Comparison of ENCODE assay signal across 22 cellular contexts in genomic region chr17:72693956-72694355, GRCh38.
DNase-seq lines count a peak whose midpoint lies in the region; ATAC-seq, FAIRE-seq and TF ChIP-seq lines count a peak whose summit lies in the region.
"Had no signal": no experiment of that assay in that cellular context is flagged by ENCODE, and none has a peak within 500 bp of the region (broad histone marks: within the 10 kb centered on the region; RNA-seq: fewer than 3 reads in every experiment).

No MANE protein-coding gene starts in this region.

- 0 out of 2 replicates have a peak overlapping the region, but pooled peaks have one; percentile 45 for H4K8ac ChIP-seq in H1 (ENCODE audit: extremely low read depth, insufficient read depth, low read length)
- no peak overlapping the region for H4K8ac ChIP-seq in neuronal stem cell (ENCODE audit: low read depth, low read length)

- FAIRE-seq in HepG2 (lab: Jason Lieb, UNC): no peak
- FAIRE-seq in H1 (lab: Jason Lieb, UNC): no peak
- FAIRE-seq: A549, D721Med, G401.6, GM12891, GM19239 had no signal

- no peak for TF ChIP-seq CTCF in HepG2 (CRISPR knock-in tag; IDR thresholded peaks at IDR 0.05)
- TF ChIP-seq CTCF in right lobe of liver (IDR thresholded peaks at IDR 0.05): no peak
- no peak for TF ChIP-seq CTCF in H1 (IDR thresholded peaks at IDR 0.05; ENCODE audit: control extremely low read depth in 1 of 3, insufficient read depth in 1 of 3, low read depth in 1 of 3, low read length in 3 of 3)
- no peak for TF ChIP-seq CTCF in stomach (IDR thresholded peaks at IDR 0.05)

- H3K9me3 ChIP-seq in HepG2 (ENCODE audit: low read length) (no peaks in the 10 kb centered on the region), right lobe of liver (no peaks in the 10 kb centered on the region), H1 (ENCODE audit: insufficient read depth in 2 of 2, low read depth in 1 of 2, low read length in 1 of 2) (no peaks in the 10 kb centered on the region), neuronal stem cell (replicated peaks in 1 of 2; ENCODE audit: control insufficient read depth in 2 of 2, insufficient read depth in 1 of 2, low read depth in 1 of 2, low read length in 2 of 2) (peaks cover 0 to 2% of the 10 kb centered on the region in 2 donors), stomach (no peaks in the 10 kb centered on the region)
- H3K9me3 ChIP-seq: A549, Caco-2 had no signal

- H3K36me3 ChIP-seq in HepG2 (replicated peaks in 1 of 2; ENCODE audit: control insufficient read depth in 1 of 2, insufficient read depth in 2 of 2, low read length in 2 of 2) (no peaks in the 10 kb centered on the region; a peak in 1 of 5 replicates), right lobe of liver (no peaks in the 10 kb centered on the region), H1 (ENCODE audit: control insufficient read depth in 2 of 4, insufficient read depth in 4 of 4, low read length in 3 of 4) (no peaks in the 10 kb centered on the region; a peak in 1 of 8 replicates), neuronal stem cell (replicated peaks in 1 of 2; ENCODE audit: control insufficient read depth in 2 of 2, insufficient read depth in 2 of 2, low read length in 2 of 2) (no peaks in the 10 kb centered on the region), stomach (peaks cover 0 to 14% (median 3%) of the 10 kb centered on the region in 4 donors)

- H3K4me1 ChIP-seq in HepG2 (ENCODE audit: insufficient read depth, low read length): peaks cover 29% of the 10 kb centered on the region
- no peaks in the 10 kb centered on the region for H3K4me1 ChIP-seq in right lobe of liver
- H3K4me1 ChIP-seq in H1 (replicated peaks in 1 of 4; ENCODE audit: control insufficient read depth in 3 of 4, insufficient read depth in 4 of 4, low read length in 3 of 4): no peaks in the 10 kb centered on the region
- H3K4me1 ChIP-seq in neuronal stem cell (ENCODE audit: control insufficient read depth in 2 of 2, insufficient read depth in 1 of 2, low read depth in 1 of 2, low read length in 2 of 2): peaks cover 0 to 3% of the 10 kb centered on the region in 2 donors
- no peaks in the 10 kb centered on the region for H3K4me1 ChIP-seq in stomach
- H3K4me1 ChIP-seq: Caco-2 had no signal

- POLR2A ChIA-PET in HepG2 (lab: Yijun Ruan, JAX): interaction anchor here (1.2 to 1.5 kb wide), 2 partner anchors 10 to 22 kb away, joined by 4 read pairs; no protein-coding TSS in a partner anchor
- POLR2A ChIA-PET in H1 (lab: Charles Lee; ENCODE audit: partially characterized antibody): no interaction called here

- no peaks in the 10 kb centered on the region for H3K27me3 ChIP-seq in HepG2 (ENCODE audit: control insufficient read depth in 1 of 2, insufficient read depth in 2 of 2, low read length in 2 of 2)
- no peaks in the 10 kb centered on the region for H3K27me3 ChIP-seq in right lobe of liver
- H3K27me3 ChIP-seq in H1 (replicated peaks in 1 of 4; ENCODE audit: control insufficient read depth in 3 of 4, extremely low read depth in 1 of 4, insufficient read depth in 3 of 4, low read length in 3 of 4): no peaks in the 10 kb centered on the region
- no peaks in the 10 kb centered on the region for H3K27me3 ChIP-seq in neuronal stem cell (ENCODE audit: control insufficient read depth in 3 of 3, insufficient read depth in 3 of 3, low read depth in 1 of 3, low read length in 3 of 3)
- H3K27me3 ChIP-seq in stomach: no peaks in the 10 kb centered on the region
- H3K27me3 ChIP-seq: BLaER1 treated with 17β-estradiol and CSF1 and Interleukin-3, amounts not matched to agents 10 nM and 100 nM had no signal

- H4K20me1 ChIP-seq in HepG2 (ENCODE audit: insufficient read depth, low read length) (no peaks in the 10 kb centered on the region), H1 (replicated peaks in 1 of 2; ENCODE audit: control insufficient read depth in 1 of 2, insufficient read depth in 2 of 2, low read length in 2 of 2) (no peaks in the 10 kb centered on the region)
- H4K20me1 ChIP-seq: BLaER1 treated with 17β-estradiol and CSF1 and Interleukin-3, amounts not matched to agents 10 nM and 100 nM had no signal

- H2AK5ac ChIP-seq in H1 (ENCODE audit: low read depth, low read length) (no peak overlapping the region), neuronal stem cell (ENCODE audit: low read depth, low read length) (peak overlapping the region; percentile 65)

- TF ChIP-seq EP300 in HepG2 (IDR thresholded peaks at IDR 0.05; ENCODE audit: low read depth in 2 of 2, low read length in 2 of 2): no peak
- no peak for TF ChIP-seq EP300 in HepG2 (CRISPR knock-in tag; IDR thresholded peaks at IDR 0.05; ENCODE audit: borderline replicate concordance)
- TF ChIP-seq EP300 in H1 (IDR thresholded peaks at IDR 0.05; ENCODE audit: borderline replicate concordance in 1 of 2, low read depth in 2 of 2, low read length in 2 of 2): no peak
- no peak for TF ChIP-seq EP300 in stomach (IDR thresholded peaks at IDR 0.05)

- CTCF ChIA-PET in HepG2 (lab: Yijun Ruan, JAX; ENCODE audit: low intra/inter-chr PET ratio, low total read pairs) (no interaction called here), H1 (lab: Charles Lee; ENCODE audit: partially characterized antibody) (interaction anchor here (0.7 to 1.7 kb wide), 5 partner anchors 25 to 137 kb away, joined by 3 to 5 read pairs (median 3); no protein-coding TSS in a partner anchor)

- H4K5ac ChIP-seq in H1 (ENCODE audit: insufficient read length, low read depth, low read length): no peak overlapping the region

- TF ChIP-seq POLR2A in HepG2 (IDR thresholded peaks at IDR 0.05; ENCODE audit: insufficient read depth in 1 of 2, low read depth in 2 of 2, low read length in 2 of 2): no peak
- no peak for TF ChIP-seq POLR2A in right lobe of liver (IDR thresholded peaks at IDR 0.05)
- TF ChIP-seq POLR2A in H1 (IDR thresholded peaks at IDR 0.05; ENCODE audit: control extremely low read depth in 1 of 2, low read depth in 2 of 2, low read length in 2 of 2): no peak
- no peak for TF ChIP-seq POLR2A in stomach (IDR thresholded peaks at IDR 0.05)

- TF ChIP-seq RAD21 in HepG2 (CRISPR knock-in tag; IDR thresholded peaks at IDR 0.05) (no peak), H1 (IDR thresholded peaks at IDR 0.05 in 1 of 2, conservative IDR thresholded peaks at IDR 0.05 in 1 of 2; ENCODE audit: low read depth in 2 of 2, low read length in 2 of 2) (no peak)

- intact Hi-C loops in HepG2 (cut with micrococcal nuclease; ENCODE audit: unreplicated experiment): no loop called here
- intact Hi-C loops in right lobe of liver (cut with DNase I): no loop called here
- intact Hi-C loops in stomach (cut with DNase I; ENCODE audit: low total_unique reads): no loop called here

- H3K4ac ChIP-seq in H1 (replicated peaks; ENCODE audit: insufficient read length, low read depth, low read length) (no peak overlapping the region), neuronal stem cell (ENCODE audit: low read length) (no peak overlapping the region)

- H3K79me2 ChIP-seq in HepG2 (ENCODE audit: insufficient read depth, low read length) (no peaks in the 10 kb centered on the region), H1 (ENCODE audit: control insufficient read depth in 1 of 2, insufficient read depth in 2 of 2, low read length in 2 of 2) (no peaks in the 10 kb centered on the region)

- H2AFZ ChIP-seq in HepG2 (ENCODE audit: low read length): no peak overlapping the region
- H2AFZ ChIP-seq in H1 (ENCODE audit: low read length): no peak overlapping the region
- no peak overlapping the region for H2AFZ ChIP-seq in neuronal stem cell (ENCODE audit: low read length)

- WGBS in HepG2 (ENCODE audit: low lambda C conversion rate): 83% methylated on average over 3 of the region's 4 CpGs
- 43% methylated on average over 1 of the region's 4 CpGs for WGBS in right lobe of liver (ENCODE audit: insufficient coverage, low coverage, low lambda C conversion rate, missing lambda C conversion rate)
- WGBS in H1 (ENCODE audit: extremely low coverage in 1 of 2, insufficient coverage in 1 of 2, insufficient read length in 1 of 2, insufficient replicate concordance in 2 of 2, low coverage in 1 of 2, low lambda C conversion rate in 2 of 2, missing lambda C conversion rate in 1 of 2), 2 experiments: 88% methylated on average over 4 of the region's 4 CpGs; no CpG with 5 or more reads in 1 of the 2 experiments
- no CpG with 5 or more reads among the region's 4 CpGs for WGBS in neuronal stem cell (ENCODE audit: extremely low coverage in 2 of 2, insufficient read length in 2 of 2, insufficient replicate concordance in 1 of 2), 2 donors
- WGBS in stomach, 5 donors: 90 to 95% (median 93%) methylated on average over 3 to 4 of the region's 4 CpGs

- no peak for DNase-seq in HepG2 (ENCODE audit: low spot score)
- no peak for DNase-seq in right lobe of liver
- no peak for DNase-seq in H1 (ENCODE audit: low read depth in 1 of 2, low spot score in 2 of 2)
- no peak for DNase-seq in neuronal stem cell (ENCODE audit: low spot score)
- DNase-seq in stomach: no peak
- no peak for DNase-seq in NCI-H1105 (lab: John Stamatoyannopoulos, UW)
- DNase-seq in stimulated activated CD4-positive, alpha-beta T cell treated with anti-CD3 and anti-CD28 coated beads, Interleukin-1b, Interleukin-23, amount 100 ng/mL, for 48 hours: no peak
- DNase-seq: AML-193; Caco-2; Calu3; CD4-positive, alpha-beta T cell; CD8-positive, alpha-beta T cell; DMS79 treated with DMSO at 0.1 percent for 48 hours; GF-D8 had no signal

- H3K4me3 ChIP-seq in HepG2 (replicated peaks in 1 of 3; ENCODE audit: insufficient read depth in 1 of 3, low read depth in 2 of 3, low read length in 3 of 3) (no peak overlapping the region), right lobe of liver (no peak overlapping the region), H1 (ENCODE audit: extremely low read depth in 1 of 4, insufficient read depth in 2 of 4, low read depth in 3 of 4, low read length in 4 of 4) (no peak overlapping the region), neuronal stem cell (ENCODE audit: low read length in 2 of 2) (no peak overlapping the region), stomach (no peak overlapping the region)
- H3K4me3 ChIP-seq: A549; BLaER1 treated with 17β-estradiol and CSF1 and Interleukin-3, amounts not matched to agents 10 nM and 100 nM had no signal

- no TSS peak for BruUV-seq in HepG2 (replicated peaks; lab: Mats Ljungman, UMichigan)

- no peak overlapping the region for H3K18ac ChIP-seq in H1 (ENCODE audit: extremely low read depth, low read length)
- H3K18ac ChIP-seq in neuronal stem cell (ENCODE audit: low read length): peak overlapping the region; percentile 86

- H3K79me1 ChIP-seq in H1 (ENCODE audit: low read depth, low read length) (no peaks in the 10 kb centered on the region), neuronal stem cell (ENCODE audit: low read depth, low read length) (no peaks in the 10 kb centered on the region)

- no peak overlapping the region for H3K23ac ChIP-seq in H1 (ENCODE audit: insufficient read length)
- no peak overlapping the region for H3K23ac ChIP-seq in neuronal stem cell (ENCODE audit: low read depth, low read length, poor library complexity)

- H3K4me2 ChIP-seq in HepG2 (ENCODE audit: low read depth, low read length): no peak overlapping the region
- no peak overlapping the region for H3K4me2 ChIP-seq in H1 (ENCODE audit: insufficient read depth in 1 of 2, low read depth in 2 of 2, low read length in 2 of 2)
- no peak overlapping the region for H3K4me2 ChIP-seq in neuronal stem cell (ENCODE audit: insufficient read depth, low read length, poor library complexity, severe bottlenecking)
- H3K4me2 ChIP-seq: A549; BLaER1 treated with 17β-estradiol and CSF1 and Interleukin-3, amounts not matched to agents 10 nM and 100 nM had no signal

- H3K56ac ChIP-seq in H1 (replicated peaks; ENCODE audit: insufficient read length, low read depth, low read length): no peak overlapping the region

- H2BK120ac ChIP-seq in H1 (replicated peaks; ENCODE audit: low read depth, low read length) (no peak overlapping the region), neuronal stem cell (ENCODE audit: low read depth, low read length) (no peak overlapping the region)

- no peak overlapping the region for H3K27ac ChIP-seq in HepG2 (ENCODE audit: extremely low read length, insufficient read depth, low read length)
- no peak overlapping the region for H3K27ac ChIP-seq in right lobe of liver
- no peak overlapping the region for H3K27ac ChIP-seq in H1 (ENCODE audit: low read depth, low read length)
- H3K27ac ChIP-seq in neuronal stem cell (replicated peaks; ENCODE audit: low read length): no peak overlapping the region
- H3K27ac ChIP-seq in stomach: no peak overlapping the region
- H3K27ac ChIP-seq: 22Rv1; BLaER1 treated with 17β-estradiol and CSF1 and Interleukin-3, amounts not matched to agents 10 nM and 100 nM; C4-2B had no signal

- H3K9ac ChIP-seq in HepG2 (ENCODE audit: insufficient read depth, low read depth, low read length) (no peak overlapping the region), H1 (replicated peaks in 1 of 4; ENCODE audit: extremely low read depth in 1 of 4, low read depth in 3 of 4, low read length in 3 of 4) (no peak overlapping the region), neuronal stem cell (ENCODE audit: low read depth, low read length, poor library complexity) (no peak overlapping the region)
- H3K9ac ChIP-seq: BLaER1 treated with 17β-estradiol and CSF1 and Interleukin-3, amounts not matched to agents 10 nM and 100 nM had no signal

- H2BK5ac ChIP-seq in H1 (ENCODE audit: low read depth, low read length) (no peak overlapping the region), neuronal stem cell (ENCODE audit: low read length) (no peak overlapping the region)

- no peaks in the 10 kb centered on the region for H3K23me2 ChIP-seq in H1 (ENCODE audit: low read depth, low read length)

- H3K14ac ChIP-seq in H1 (ENCODE audit: insufficient read length): no peak overlapping the region
- no peak overlapping the region for H3K14ac ChIP-seq in neuronal stem cell (ENCODE audit: low read length)

- in situ Hi-C loops in HepG2 (cut with HindIII; ENCODE audit: extremely low pct_ligation_motif_present, low pct_unique_long_range_greater_than_20kb): no loop called here

- ATAC-seq in HepG2: no peak
- no peak for ATAC-seq in right lobe of liver
- ATAC-seq: A549; CD8-positive, alpha-beta T cell had no signal

- no peak overlapping the region for H2BK20ac ChIP-seq in H1 (ENCODE audit: low read length)

- H4K91ac ChIP-seq in H1 (replicated peaks; ENCODE audit: insufficient read length, low read length) (no peak overlapping the region), neuronal stem cell (ENCODE audit: low read depth, low read length, poor library complexity) (no peak overlapping the region)

- H2BK15ac ChIP-seq in H1 (ENCODE audit: low read length) (no peak overlapping the region), neuronal stem cell (ENCODE audit: low read length) (peak overlapping the region; percentile 35)

- H2BK12ac ChIP-seq in H1 (ENCODE audit: low read depth, low read length) (no peak overlapping the region), neuronal stem cell (ENCODE audit: low read length) (peak overlapping the region; percentile 42)
